ENCODE assay signal across 1 cellular context in genomic region chr9:127608104-127608966, GRCh38.
TF ChIP-seq lines count a peak whose summit lies in the region.

No MANE protein-coding gene starts in this region.

TF ChIP-seq in HepG2, 621 proteins besides CTCF, POLR2A, EP300 and RAD21 (continued from another document and continues in another):
- TF ChIP-seq RERE (CRISPR knock-in tag; IDR thresholded peaks at IDR 0.05; ENCODE audit: low read depth) (no peak), ZNF816 (CRISPR knock-in tag; IDR thresholded peaks at IDR 0.05; ENCODE audit: borderline replicate concordance) (no peak), ZNF781 (CRISPR knock-in tag; IDR thresholded peaks at IDR 0.05; ENCODE audit: borderline replicate concordance, not compliant biosample characterization) (peak; percentile 59), NFAT5 (CRISPR knock-in tag; IDR thresholded peaks at IDR 0.05) (peak; percentile 46), HNF4A (CRISPR knock-in tag; IDR thresholded peaks at IDR 0.05) (no peak), NFIC (IDR thresholded peaks at IDR 0.05; ENCODE audit: low read length) (no peak), ZBTB7A (CRISPR knock-in tag; IDR thresholded peaks at IDR 0.05) (0 out of 2 replicates have a peak, but pooled peaks have one; percentile 2), ZNF20 (CRISPR knock-in tag; IDR thresholded peaks at IDR 0.05) (no peak), ZNF746 (CRISPR knock-in tag; IDR thresholded peaks at IDR 0.05) (peak; percentile 44; the same call in 1 of the 2 replicates), KLF6 (CRISPR knock-in tag; IDR thresholded peaks at IDR 0.05) (0 out of 2 replicates have a peak, but pooled peaks have one; percentile 84), ZNF550 (CRISPR knock-in tag; IDR thresholded peaks at IDR 0.05; ENCODE audit: borderline replicate concordance) (no peak), ZNF333 (CRISPR knock-in tag; IDR thresholded peaks at IDR 0.05; ENCODE audit: borderline replicate concordance) (no peak), ZNF572 (CRISPR knock-in tag; IDR thresholded peaks at IDR 0.05) (no peak), ZNF296 (CRISPR knock-in tag; conservative IDR thresholded peaks at IDR 0.05) (no peak), EZH2 (conservative IDR thresholded peaks at IDR 0.05; ENCODE audit: low read depth, low read length) (no peak), ZNF12 (CRISPR knock-in tag; IDR thresholded peaks at IDR 0.05) (no peak), ZNF567 (CRISPR knock-in tag; IDR thresholded peaks at IDR 0.05; ENCODE audit: borderline replicate concordance) (no peak), MXD4 (CRISPR knock-in tag; IDR thresholded peaks at IDR 0.05) (0 out of 2 replicates have a peak, but pooled peaks have one; percentile 64), ARHGAP35 (CRISPR knock-in tag; IDR thresholded peaks at IDR 0.05; ENCODE audit: borderline replicate concordance) (0 out of 2 replicates have a peak, but pooled peaks have one; percentile 32), HOXA9 (CRISPR knock-in tag; IDR thresholded peaks at IDR 0.05; ENCODE audit: borderline replicate concordance) (peak; percentile 44; the same call in 1 of the 2 replicates), ZNF138 (CRISPR knock-in tag; IDR thresholded peaks at IDR 0.05; ENCODE audit: low read depth) (peak; percentile 91; the same call in 1 of the 2 replicates), TARDBP (CRISPR knock-in tag; IDR thresholded peaks at IDR 0.05) (peak; percentile 19; the same call in 1 of the 2 replicates), ZNF232 (CRISPR knock-in tag; IDR thresholded peaks at IDR 0.05; ENCODE audit: borderline replicate concordance) (peak; percentile 32; the same call in 1 of the 2 replicates), CSRNP1 (CRISPR knock-in tag; IDR thresholded peaks at IDR 0.05) (peak; percentile 75; the same call in 1 of the 2 replicates), ZNF264 (CRISPR knock-in tag; IDR thresholded peaks at IDR 0.05) (no peak), SIX1 (CRISPR knock-in tag; IDR thresholded peaks at IDR 0.05; ENCODE audit: borderline replicate concordance) (no peak), FOXK1 (CRISPR knock-in tag; IDR thresholded peaks at IDR 0.05; ENCODE audit: borderline replicate concordance, low read depth) (no peak), THAP8 (CRISPR knock-in tag; IDR thresholded peaks at IDR 0.05; ENCODE audit: borderline replicate concordance) (no peak)
- TF ChIP-seq, protein P1, sequence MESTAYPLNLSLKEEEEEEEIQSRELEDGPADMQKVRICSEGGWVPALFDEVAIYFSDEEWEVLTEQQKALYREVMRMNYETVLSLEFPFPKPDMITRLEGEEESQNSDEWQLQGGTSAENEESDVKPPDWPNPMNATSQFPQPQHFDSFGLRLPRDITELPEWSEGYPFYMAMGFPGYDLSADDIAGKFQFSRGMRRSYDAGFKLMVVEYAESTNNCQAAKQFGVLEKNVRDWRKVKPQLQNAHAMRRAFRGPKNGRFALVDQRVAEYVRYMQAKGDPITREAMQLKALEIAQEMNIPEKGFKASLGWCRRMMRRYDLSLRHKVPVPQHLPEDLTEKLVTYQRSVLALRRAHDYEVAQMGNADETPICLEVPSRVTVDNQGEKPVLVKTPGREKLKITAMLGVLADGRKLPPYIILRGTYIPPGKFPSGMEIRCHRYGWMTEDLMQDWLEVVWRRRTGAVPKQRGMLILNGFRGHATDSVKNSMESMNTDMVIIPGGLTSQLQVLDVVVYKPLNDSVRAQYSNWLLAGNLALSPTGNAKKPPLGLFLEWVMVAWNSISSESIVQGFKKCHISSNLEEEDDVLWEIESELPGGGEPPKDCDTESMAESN (CRISPR knock-in tag; conservative IDR thresholded peaks at IDR 0.05), result no peak
- TF ChIP-seq, protein P2, sequence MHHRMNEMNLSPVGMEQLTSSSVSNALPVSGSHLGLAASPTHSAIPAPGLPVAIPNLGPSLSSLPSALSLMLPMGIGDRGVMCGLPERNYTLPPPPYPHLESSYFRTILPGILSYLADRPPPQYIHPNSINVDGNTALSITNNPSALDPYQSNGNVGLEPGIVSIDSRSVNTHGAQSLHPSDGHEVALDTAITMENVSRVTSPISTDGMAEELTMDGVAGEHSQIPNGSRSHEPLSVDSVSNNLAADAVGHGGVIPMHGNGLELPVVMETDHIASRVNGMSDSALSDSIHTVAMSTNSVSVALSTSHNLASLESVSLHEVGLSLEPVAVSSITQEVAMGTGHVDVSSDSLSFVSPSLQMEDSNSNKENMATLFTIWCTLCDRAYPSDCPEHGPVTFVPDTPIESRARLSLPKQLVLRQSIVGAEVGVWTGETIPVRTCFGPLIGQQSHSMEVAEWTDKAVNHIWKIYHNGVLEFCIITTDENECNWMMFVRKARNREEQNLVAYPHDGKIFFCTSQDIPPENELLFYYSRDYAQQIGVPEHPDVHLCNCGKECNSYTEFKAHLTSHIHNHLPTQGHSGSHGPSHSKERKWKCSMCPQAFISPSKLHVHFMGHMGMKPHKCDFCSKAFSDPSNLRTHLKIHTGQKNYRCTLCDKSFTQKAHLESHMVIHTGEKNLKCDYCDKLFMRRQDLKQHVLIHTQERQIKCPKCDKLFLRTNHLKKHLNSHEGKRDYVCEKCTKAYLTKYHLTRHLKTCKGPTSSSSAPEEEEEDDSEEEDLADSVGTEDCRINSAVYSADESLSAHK (CRISPR knock-in tag; IDR thresholded peaks at IDR 0.05; ENCODE audit: borderline replicate concordance), result no peak
- TF ChIP-seq, protein P3, sequence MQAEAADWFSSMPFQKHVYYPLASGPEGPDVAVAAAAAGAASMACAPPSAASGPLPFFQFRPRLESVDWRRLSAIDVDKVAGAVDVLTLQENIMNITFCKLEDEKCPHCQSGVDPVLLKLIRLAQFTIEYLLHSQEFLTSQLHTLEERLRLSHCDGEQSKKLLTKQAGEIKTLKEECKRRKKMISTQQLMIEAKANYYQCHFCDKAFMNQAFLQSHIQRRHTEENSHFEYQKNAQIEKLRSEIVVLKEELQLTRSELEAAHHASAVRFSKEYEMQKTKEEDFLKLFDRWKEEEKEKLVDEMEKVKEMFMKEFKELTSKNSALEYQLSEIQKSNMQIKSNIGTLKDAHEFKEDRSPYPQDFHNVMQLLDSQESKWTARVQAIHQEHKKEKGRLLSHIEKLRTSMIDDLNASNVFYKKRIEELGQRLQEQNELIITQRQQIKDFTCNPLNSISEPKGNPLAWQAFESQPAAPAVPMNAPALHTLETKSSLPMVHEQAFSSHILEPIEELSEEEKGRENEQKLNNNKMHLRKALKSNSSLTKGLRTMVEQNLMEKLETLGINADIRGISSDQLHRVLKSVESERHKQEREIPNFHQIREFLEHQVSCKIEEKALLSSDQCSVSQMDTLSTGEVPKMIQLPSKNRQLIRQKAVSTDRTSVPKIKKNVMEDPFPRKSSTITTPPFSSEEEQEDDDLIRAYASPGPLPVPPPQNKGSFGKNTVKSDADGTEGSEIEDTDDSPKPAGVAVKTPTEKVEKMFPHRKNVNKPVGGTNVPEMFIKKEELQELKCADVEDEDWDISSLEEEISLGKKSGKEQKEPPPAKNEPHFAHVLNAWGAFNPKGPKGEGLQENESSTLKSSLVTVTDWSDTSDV (CRISPR knock-in tag; IDR thresholded peaks at IDR 0.05), result peak; percentile 86; the same call in 1 of the 2 replicates
- TF ChIP-seq, protein P4, sequence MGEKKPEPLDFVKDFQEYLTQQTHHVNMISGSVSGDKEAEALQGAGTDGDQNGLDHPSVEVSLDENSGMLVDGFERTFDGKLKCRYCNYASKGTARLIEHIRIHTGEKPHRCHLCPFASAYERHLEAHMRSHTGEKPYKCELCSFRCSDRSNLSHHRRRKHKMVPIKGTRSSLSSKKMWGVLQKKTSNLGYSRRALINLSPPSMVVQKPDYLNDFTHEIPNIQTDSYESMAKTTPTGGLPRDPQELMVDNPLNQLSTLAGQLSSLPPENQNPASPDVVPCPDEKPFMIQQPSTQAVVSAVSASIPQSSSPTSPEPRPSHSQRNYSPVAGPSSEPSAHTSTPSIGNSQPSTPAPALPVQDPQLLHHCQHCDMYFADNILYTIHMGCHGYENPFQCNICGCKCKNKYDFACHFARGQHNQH (CRISPR knock-in tag; IDR thresholded peaks at IDR 0.05), result peak; percentile 50; the same call in 1 of the 2 replicates
